ENCODE assay signal across 1 cellular context in genomic region chr19:50835785-50836542, GRCh38.
TF ChIP-seq lines count a peak whose summit lies in the region.

No MANE protein-coding gene starts in this region.

TF ChIP-seq in HEK293, 187 proteins besides CTCF, POLR2A, EP300 and RAD21 (continued from another document and continues in another):
- TF ChIP-seq, protein P1, sequence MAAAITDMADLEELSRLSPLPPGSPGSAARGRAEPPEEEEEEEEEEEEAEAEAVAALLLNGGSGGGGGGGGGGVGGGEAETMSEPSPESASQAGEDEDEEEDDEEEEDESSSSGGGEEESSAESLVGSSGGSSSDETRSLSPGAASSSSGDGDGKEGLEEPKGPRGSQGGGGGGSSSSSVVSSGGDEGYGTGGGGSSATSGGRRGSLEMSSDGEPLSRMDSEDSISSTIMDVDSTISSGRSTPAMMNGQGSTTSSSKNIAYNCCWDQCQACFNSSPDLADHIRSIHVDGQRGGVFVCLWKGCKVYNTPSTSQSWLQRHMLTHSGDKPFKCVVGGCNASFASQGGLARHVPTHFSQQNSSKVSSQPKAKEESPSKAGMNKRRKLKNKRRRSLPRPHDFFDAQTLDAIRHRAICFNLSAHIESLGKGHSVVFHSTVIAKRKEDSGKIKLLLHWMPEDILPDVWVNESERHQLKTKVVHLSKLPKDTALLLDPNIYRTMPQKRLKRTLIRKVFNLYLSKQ (tag by site-specific recombination; IDR thresholded peaks at IDR 0.05; ENCODE audit: borderline replicate concordance): no peak
- peak; percentile 68; the same call in 1 of the 2 replicates for TF ChIP-seq ZNF366 (tag by site-specific recombination; conservative IDR thresholded peaks at IDR 0.05)
- TF ChIP-seq BCL11B (tag by site-specific recombination; IDR thresholded peaks at IDR 0.05; ENCODE audit: low read depth): no peak
- no peak for TF ChIP-seq ZBTB7A (tag by site-specific recombination; IDR thresholded peaks at IDR 0.05; ENCODE audit: low read depth)
- no peak for TF ChIP-seq MYNN (tag by site-specific recombination; IDR thresholded peaks at IDR 0.05; ENCODE audit: borderline replicate concordance)
- TF ChIP-seq ZNF354C (tag by site-specific recombination; IDR thresholded peaks at IDR 0.05; ENCODE audit: borderline replicate concordance, low read depth): no peak
- no peak for TF ChIP-seq ZNF23 (tag by site-specific recombination; IDR thresholded peaks at IDR 0.05; ENCODE audit: borderline replicate concordance)
- TF ChIP-seq, protein P2, sequence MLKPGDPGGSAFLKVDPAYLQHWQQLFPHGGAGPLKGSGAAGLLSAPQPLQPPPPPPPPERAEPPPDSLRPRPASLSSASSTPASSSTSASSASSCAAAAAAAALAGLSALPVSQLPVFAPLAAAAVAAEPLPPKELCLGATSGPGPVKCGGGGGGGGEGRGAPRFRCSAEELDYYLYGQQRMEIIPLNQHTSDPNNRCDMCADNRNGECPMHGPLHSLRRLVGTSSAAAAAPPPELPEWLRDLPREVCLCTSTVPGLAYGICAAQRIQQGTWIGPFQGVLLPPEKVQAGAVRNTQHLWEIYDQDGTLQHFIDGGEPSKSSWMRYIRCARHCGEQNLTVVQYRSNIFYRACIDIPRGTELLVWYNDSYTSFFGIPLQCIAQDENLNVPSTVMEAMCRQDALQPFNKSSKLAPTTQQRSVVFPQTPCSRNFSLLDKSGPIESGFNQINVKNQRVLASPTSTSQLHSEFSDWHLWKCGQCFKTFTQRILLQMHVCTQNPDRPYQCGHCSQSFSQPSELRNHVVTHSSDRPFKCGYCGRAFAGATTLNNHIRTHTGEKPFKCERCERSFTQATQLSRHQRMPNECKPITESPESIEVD (tag by site-specific recombination; IDR thresholded peaks at IDR 0.05): no peak
- no peak for TF ChIP-seq ZNF18 (tag by site-specific recombination; IDR thresholded peaks at IDR 0.05)
- no peak for TF ChIP-seq ZNF610 (tag by site-specific recombination; IDR thresholded peaks at IDR 0.05; ENCODE audit: borderline replicate concordance)
- no peak for TF ChIP-seq YY2 (tag by site-specific recombination; IDR thresholded peaks at IDR 0.05)
- TF ChIP-seq ZNF660 (tag by site-specific recombination; IDR thresholded peaks at IDR 0.05): 0 out of 2 replicates have a peak, but pooled peaks have one; percentile 69
- TF ChIP-seq KLF7 (tag by site-specific recombination; IDR thresholded peaks at IDR 0.05; ENCODE audit: borderline replicate concordance): no peak; the same call in 1 of the 2 replicates
- TF ChIP-seq, protein P3, sequence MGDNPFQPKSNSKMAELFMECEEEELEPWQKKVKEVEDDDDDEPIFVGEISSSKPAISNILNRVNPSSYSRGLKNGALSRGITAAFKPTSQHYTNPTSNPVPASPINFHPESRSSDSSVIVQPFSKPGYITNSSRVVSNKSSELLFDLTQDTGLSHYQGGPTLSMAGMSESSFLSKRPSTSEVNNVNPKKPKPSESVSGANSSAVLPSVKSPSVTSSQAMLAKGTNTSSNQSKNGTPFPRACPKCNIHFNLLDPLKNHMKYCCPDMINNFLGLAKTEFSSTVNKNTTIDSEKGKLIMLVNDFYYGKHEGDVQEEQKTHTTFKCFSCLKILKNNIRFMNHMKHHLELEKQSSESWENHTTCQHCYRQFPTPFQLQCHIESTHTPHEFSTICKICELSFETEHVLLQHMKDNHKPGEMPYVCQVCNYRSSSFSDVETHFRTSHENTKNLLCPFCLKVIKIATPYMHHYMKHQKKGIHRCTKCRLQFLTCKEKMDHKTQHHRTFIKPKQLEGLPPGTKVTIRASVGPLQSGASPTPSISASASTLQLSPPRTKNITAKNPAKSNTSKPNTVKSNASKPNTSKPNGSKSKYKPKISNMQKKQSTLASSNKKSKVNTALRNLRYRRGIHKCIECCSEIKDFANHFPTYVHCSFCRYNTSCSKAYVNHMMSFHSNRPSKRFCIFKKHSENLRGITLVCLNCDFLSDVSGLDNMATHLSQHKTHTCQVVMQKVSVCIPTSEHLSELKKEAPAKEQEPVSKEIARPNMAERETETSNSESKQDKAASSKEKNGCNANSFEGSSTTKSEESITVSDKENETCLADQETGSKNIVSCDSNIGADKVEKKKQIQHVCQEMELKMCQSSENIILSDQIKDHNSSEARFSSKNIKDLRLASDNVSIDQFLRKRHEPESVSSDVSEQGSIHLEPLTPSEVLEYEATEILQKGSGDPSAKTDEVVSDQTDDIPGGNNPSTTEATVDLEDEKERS (tag by site-specific recombination; IDR thresholded peaks at IDR 0.05): no peak
- no peak for TF ChIP-seq SETDB1 (IDR thresholded peaks at IDR 0.05; ENCODE audit: insufficient read length, low read length)
- TF ChIP-seq, protein P4, sequence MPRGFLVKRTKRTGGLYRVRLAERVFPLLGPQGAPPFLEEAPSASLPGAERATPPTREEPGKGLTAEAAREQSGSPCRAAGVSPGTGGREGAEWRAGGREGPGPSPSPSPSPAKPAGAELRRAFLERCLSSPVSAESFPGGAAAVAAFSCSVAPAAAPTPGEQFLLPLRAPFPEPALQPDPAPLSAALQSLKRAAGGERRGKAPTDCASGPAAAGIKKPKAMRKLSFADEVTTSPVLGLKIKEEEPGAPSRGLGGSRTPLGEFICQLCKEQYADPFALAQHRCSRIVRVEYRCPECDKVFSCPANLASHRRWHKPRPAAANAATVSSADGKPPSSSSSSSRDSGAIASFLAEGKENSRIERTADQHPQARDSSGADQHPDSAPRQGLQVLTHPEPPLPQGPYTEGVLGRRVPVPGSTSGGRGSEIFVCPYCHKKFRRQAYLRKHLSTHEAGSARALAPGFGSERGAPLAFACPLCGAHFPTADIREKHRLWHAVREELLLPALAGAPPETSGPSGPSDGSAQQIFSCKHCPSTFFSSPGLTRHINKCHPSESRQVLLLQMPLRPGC (tag by site-specific recombination; IDR thresholded peaks at IDR 0.05): no peak
- no peak for TF ChIP-seq MEIS1 (CRISPR knock-in tag; IDR thresholded peaks at IDR 0.05; ENCODE audit: borderline replicate concordance)
- peak; percentile 72; the same call in 1 of the 2 replicates for TF ChIP-seq ZBTB8A (tag by site-specific recombination; IDR thresholded peaks at IDR 0.05)
- TF ChIP-seq ZBTB20 (tag by site-specific recombination; IDR thresholded peaks at IDR 0.05): peak; percentile 84
- TF ChIP-seq ZNF513 (tag by site-specific recombination; IDR thresholded peaks at IDR 0.05): no peak
- TF ChIP-seq ZFP37 (tag by site-specific recombination; IDR thresholded peaks at IDR 0.05): no peak; the same call in 1 of the 2 replicates
- TF ChIP-seq ZNF626 (tag by site-specific recombination; IDR thresholded peaks at IDR 0.05): no peak
- no peak for TF ChIP-seq ZSCAN16 (tag by site-specific recombination; IDR thresholded peaks at IDR 0.05)
- no peak for TF ChIP-seq ZNF596 (tag by site-specific recombination; IDR thresholded peaks at IDR 0.05)
- peak; percentile 78 for TF ChIP-seq ZNF629 (tag by site-specific recombination; IDR thresholded peaks at IDR 0.05)
- no peak for TF ChIP-seq ZNF140 (tag by site-specific recombination; IDR thresholded peaks at IDR 0.05)
- TF ChIP-seq ZNF341 (tag by site-specific recombination; IDR thresholded peaks at IDR 0.05; ENCODE audit: low read depth): 0 out of 2 replicates have a peak, but pooled peaks have one; percentile 13
- no peak for TF ChIP-seq ZNF37A (tag by site-specific recombination; IDR thresholded peaks at IDR 0.05)
- no peak for TF ChIP-seq ZNF133 (tag by site-specific recombination; IDR thresholded peaks at IDR 0.05)
- no peak for TF ChIP-seq ZNF292 (tag by site-specific recombination; IDR thresholded peaks at IDR 0.05; ENCODE audit: borderline replicate concordance, low read depth)
- TF ChIP-seq OSR2 (tag by site-specific recombination; IDR thresholded peaks at IDR 0.05): no peak
- TF ChIP-seq KLF8 (tag by site-specific recombination; IDR thresholded peaks at IDR 0.05): 0 out of 2 replicates have a peak, but pooled peaks have one; percentile 14
- TF ChIP-seq ZNF555 (tag by site-specific recombination; conservative IDR thresholded peaks at IDR 0.05): no peak
- no peak for TF ChIP-seq HOXA7 (CRISPR knock-in tag; IDR thresholded peaks at IDR 0.05; ENCODE audit: borderline replicate concordance)
- TF ChIP-seq, protein P5, sequence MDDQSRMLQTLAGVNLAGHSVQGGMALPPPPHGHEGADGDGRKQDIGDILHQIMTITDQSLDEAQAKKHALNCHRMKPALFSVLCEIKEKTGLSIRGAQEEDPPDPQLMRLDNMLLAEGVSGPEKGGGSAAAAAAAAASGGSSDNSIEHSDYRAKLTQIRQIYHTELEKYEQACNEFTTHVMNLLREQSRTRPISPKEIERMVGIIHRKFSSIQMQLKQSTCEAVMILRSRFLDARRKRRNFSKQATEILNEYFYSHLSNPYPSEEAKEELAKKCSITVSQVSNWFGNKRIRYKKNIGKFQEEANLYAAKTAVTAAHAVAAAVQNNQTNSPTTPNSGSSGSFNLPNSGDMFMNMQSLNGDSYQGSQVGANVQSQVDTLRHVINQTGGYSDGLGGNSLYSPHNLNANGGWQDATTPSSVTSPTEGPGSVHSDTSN (CRISPR knock-in tag; IDR thresholded peaks at IDR 0.05): peak; percentile 80; the same call in 1 of the 2 replicates
- TF ChIP-seq ZNF792 (tag by site-specific recombination; IDR thresholded peaks at IDR 0.05): no peak
- peak; percentile 60 for TF ChIP-seq SP2 (tag by site-specific recombination; IDR thresholded peaks at IDR 0.05)
- TF ChIP-seq ZSCAN30 (tag by site-specific recombination; IDR thresholded peaks at IDR 0.05): 0 out of 2 replicates have a peak, but pooled peaks have one; percentile 40
- TF ChIP-seq ZNF280C (tag by site-specific recombination; IDR thresholded peaks at IDR 0.05): no peak
- TF ChIP-seq ZEB2 (tag by site-specific recombination; IDR thresholded peaks at IDR 0.05): no peak; the same call in 1 of the 2 replicates
- no peak for TF ChIP-seq ZNF214 (tag by site-specific recombination; IDR thresholded peaks at IDR 0.05; ENCODE audit: borderline replicate concordance)
- no peak for TF ChIP-seq ZNF221 (tag by site-specific recombination; IDR thresholded peaks at IDR 0.05; ENCODE audit: borderline replicate concordance)
- no peak for TF ChIP-seq ZNF623 (tag by site-specific recombination; IDR thresholded peaks at IDR 0.05)
- TF ChIP-seq, protein P6, sequence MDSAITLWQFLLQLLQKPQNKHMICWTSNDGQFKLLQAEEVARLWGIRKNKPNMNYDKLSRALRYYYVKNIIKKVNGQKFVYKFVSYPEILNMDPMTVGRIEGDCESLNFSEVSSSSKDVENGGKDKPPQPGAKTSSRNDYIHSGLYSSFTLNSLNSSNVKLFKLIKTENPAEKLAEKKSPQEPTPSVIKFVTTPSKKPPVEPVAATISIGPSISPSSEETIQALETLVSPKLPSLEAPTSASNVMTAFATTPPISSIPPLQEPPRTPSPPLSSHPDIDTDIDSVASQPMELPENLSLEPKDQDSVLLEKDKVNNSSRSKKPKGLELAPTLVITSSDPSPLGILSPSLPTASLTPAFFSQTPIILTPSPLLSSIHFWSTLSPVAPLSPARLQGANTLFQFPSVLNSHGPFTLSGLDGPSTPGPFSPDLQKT (IDR thresholded peaks at IDR 0.05; ENCODE audit: borderline replicate concordance, low read depth, low read length): no peak
- TF ChIP-seq ZNF169 (tag by site-specific recombination; IDR thresholded peaks at IDR 0.05): 0 out of 2 replicates have a peak, but pooled peaks have one; percentile 19
- TF ChIP-seq ZNF10 (tag by site-specific recombination; IDR thresholded peaks at IDR 0.05): no peak
- TF ChIP-seq ZNF549 (tag by site-specific recombination; IDR thresholded peaks at IDR 0.05): no peak
- TF ChIP-seq ZNF707 (tag by site-specific recombination; IDR thresholded peaks at IDR 0.05): no peak
- peak; percentile 86; the same call in 1 of the 2 replicates for TF ChIP-seq ZNF423 (tag by site-specific recombination; IDR thresholded peaks at IDR 0.05)
- TF ChIP-seq ZNF600 (tag by site-specific recombination; IDR thresholded peaks at IDR 0.05): peak; percentile 88
- TF ChIP-seq HOXD13 (CRISPR knock-in tag; IDR thresholded peaks at IDR 0.05; ENCODE audit: borderline replicate concordance): no peak
- no peak for TF ChIP-seq ZNF571 (tag by site-specific recombination; IDR thresholded peaks at IDR 0.05)
- TF ChIP-seq ZNF548 (tag by site-specific recombination; IDR thresholded peaks at IDR 0.05): no peak
